5 cellular contexts compared by ENCODE assay signal in genomic region chr12:126196263-126196662, GRCh38.
"Had no signal": no experiment of that assay in that cellular context is flagged by ENCODE, and none has a peak within 500 bp of the region (broad histone marks: within the 10 kb centered on the region; RNA-seq: fewer than 3 reads in every experiment).

No MANE protein-coding gene starts in this region.

- H3K4me3 ChIP-seq: K562 had no signal

- H3K27ac ChIP-seq: HL-60 had no signal

- ATAC-seq: HepG2, K562 had no signal

- DNase-seq: IMR-90, KBM-7 had no signal
